In the genomic region with DNA sequence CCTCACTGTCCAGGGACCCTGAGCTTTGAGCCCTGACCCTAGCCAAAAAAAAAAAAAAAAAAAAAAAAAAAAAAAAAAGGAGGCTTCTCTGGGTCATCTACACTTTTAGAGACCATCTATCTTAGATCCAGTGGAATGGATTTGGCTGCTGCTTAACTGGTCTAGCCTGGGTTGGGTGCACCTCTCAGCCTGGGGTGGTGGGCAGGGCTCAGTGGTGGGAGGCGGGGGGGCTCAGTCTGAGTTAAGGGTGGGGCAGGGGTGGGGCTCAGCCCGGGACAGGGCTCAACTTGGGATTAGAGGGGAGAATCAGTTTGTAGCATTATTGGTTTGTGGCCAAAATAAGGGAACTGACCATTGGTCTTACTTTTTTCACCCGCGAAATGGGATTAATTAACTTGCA, we compare ENCODE assay signal across 25 cellular contexts.
DNase-seq lines count a peak whose midpoint lies in the region; ATAC-seq, FAIRE-seq and TF ChIP-seq lines count a peak whose summit lies in the region.
"Had no signal": no experiment of that assay in that cellular context is flagged by ENCODE, and none has a peak within 500 bp of the region (broad histone marks: within the 10 kb centered on the region; RNA-seq: fewer than 3 reads in every experiment).

No MANE protein-coding gene starts in this region.

- H3K4me3 ChIP-seq in OCI-LY3 (ENCODE audit: low read length) (no peak overlapping the region), H1 (ENCODE audit: extremely low read depth in 1 of 4, insufficient read depth in 2 of 4, low read depth in 3 of 4, low read length in 4 of 4) (no peak overlapping the region; a peak in 1 of 8 replicates)
- H3K4me3 ChIP-seq: BLaER1 treated with 17β-estradiol and CSF1 and Interleukin-3, amounts not matched to agents 10 nM and 100 nM; GM23338; HAP-1; SJCRH30 had no signal

- no peak overlapping the region for H4K91ac ChIP-seq in H1 (replicated peaks; ENCODE audit: insufficient read length, low read length)

- TF ChIP-seq EP300 in H1 (IDR thresholded peaks at IDR 0.05; ENCODE audit: borderline replicate concordance in 1 of 2, low read depth in 2 of 2, low read length in 2 of 2) = no peak

- ATAC-seq in Right ventricle myocardium inferior (no peak), left ventricle myocardium superior (no peak), sciatic nerve (no peak), HG03439 (IDR thresholded peaks at IDR 0.05; ENCODE audit: unreplicated experiment) (no peak)
- ATAC-seq: GM23338, Panc1, SK-N-SH treated with all-trans-retinoic acid at 6 μM for 48 hours had no signal

- H3K4me2 ChIP-seq in OCI-LY3 (ENCODE audit: low read length) (peak overlapping the region; percentile 33), H1 (ENCODE audit: insufficient read depth in 1 of 2, low read depth in 2 of 2, low read length in 2 of 2) (no peak overlapping the region)
- H3K4me2 ChIP-seq: BLaER1 treated with 17β-estradiol and CSF1 and Interleukin-3, amounts not matched to agents 10 nM and 100 nM; GM23338; KMS-11 had no signal

- DNase-seq in Right ventricle myocardium inferior (ENCODE audit: missing footprints) (peak; percentile 52), left ventricle myocardium superior (no peak), H1 (ENCODE audit: low read depth in 1 of 2, low spot score in 2 of 2) (no peak), sciatic nerve (ENCODE audit: low spot score) (peak; percentile 15), NCI-H1930 (lab: John Stamatoyannopoulos, UW) (no peak), A172 (ENCODE audit: low spot score) (no peak)
- DNase-seq: CD4-positive, alpha-beta memory T cell; COR-L47; DMS53; HFFc6; MM.1S; NCI-H2081; NCI-H226; NCI-H510A; NCI-H69; SJCRH30 had no signal

- H3K4ac ChIP-seq in H1 (replicated peaks; ENCODE audit: insufficient read length, low read depth, low read length) = no peak overlapping the region

- H2BK120ac ChIP-seq in H1 (replicated peaks; ENCODE audit: low read depth, low read length) = no peak overlapping the region

- H3K14ac ChIP-seq in H1 (ENCODE audit: insufficient read length) = no peak overlapping the region

- no peak overlapping the region for H3K56ac ChIP-seq in H1 (replicated peaks; ENCODE audit: insufficient read length, low read depth, low read length)

- H2BK12ac ChIP-seq in H1 (ENCODE audit: low read depth, low read length) = no peak overlapping the region

- no peaks in the 10 kb centered on the region for H3K79me2 ChIP-seq in OCI-LY3 (ENCODE audit: low read length)
- no peaks in the 10 kb centered on the region for H3K79me2 ChIP-seq in H1 (ENCODE audit: control insufficient read depth in 1 of 2, insufficient read depth in 2 of 2, low read length in 2 of 2)

- H2BK5ac ChIP-seq in H1 (ENCODE audit: low read depth, low read length) = no peak overlapping the region

- H3K79me1 ChIP-seq in H1 (ENCODE audit: low read depth, low read length) = no peaks in the 10 kb centered on the region

- H3K18ac ChIP-seq in H1 (ENCODE audit: extremely low read depth, low read length) = no peak overlapping the region

- intact Hi-C loops in Right ventricle myocardium inferior (cut with DNase I) = no loop called here
- intact Hi-C loops in left ventricle myocardium superior (cut with micrococcal nuclease) = no loop called here
- intact Hi-C loops in sciatic nerve (cut with DNase I) = no loop called here

- H3K9me3 ChIP-seq in OCI-LY3 (ENCODE audit: insufficient read depth, low read length) (no peaks in the 10 kb centered on the region), H1 (ENCODE audit: insufficient read depth in 2 of 2, low read depth in 1 of 2, low read length in 1 of 2) (no peaks in the 10 kb centered on the region)
- H3K9me3 ChIP-seq: BLaER1 treated with 17β-estradiol and CSF1 and Interleukin-3, amounts not matched to agents 10 nM and 100 nM; HAP-1; SJCRH30 had no signal

- peaks cover 2% of the 10 kb centered on the region; the same call in 1 of the 2 replicates for H3K23me2 ChIP-seq in H1 (ENCODE audit: low read depth, low read length)

- H2BK20ac ChIP-seq in H1 (ENCODE audit: low read length) = 0 out of 2 replicates have a peak overlapping the region, but pooled peaks have one; percentile 3

- H3K9ac ChIP-seq in OCI-LY3 (ENCODE audit: low read length) (no peak overlapping the region), H1 (replicated peaks in 1 of 4; ENCODE audit: extremely low read depth in 1 of 4, low read depth in 3 of 4, low read length in 3 of 4) (no peak overlapping the region)
- H3K9ac ChIP-seq: BLaER1 treated with 17β-estradiol and CSF1 and Interleukin-3, amounts not matched to agents 10 nM and 100 nM; KMS-11 had no signal

- H3K36me3 ChIP-seq in OCI-LY3 (replicated peaks; ENCODE audit: low read depth, low read length) (no peaks in the 10 kb centered on the region), H1 (ENCODE audit: control insufficient read depth in 2 of 4, insufficient read depth in 4 of 4, low read length in 3 of 4) (no peaks in the 10 kb centered on the region)
- H3K36me3 ChIP-seq: BLaER1 treated with 17β-estradiol and CSF1 and Interleukin-3, amounts not matched to agents 10 nM and 100 nM; HAP-1; SJCRH30 had no signal

- TF ChIP-seq CTCF in OCI-LY3 (IDR thresholded peaks at IDR 0.05; ENCODE audit: low read depth, low read length) = no peak
- no peak for TF ChIP-seq CTCF in H1 (IDR thresholded peaks at IDR 0.05; ENCODE audit: control extremely low read depth in 1 of 3, insufficient read depth in 1 of 3, low read depth in 1 of 3, low read length in 3 of 3)

- no peak overlapping the region for H2BK15ac ChIP-seq in H1 (ENCODE audit: low read length)

- TF ChIP-seq POLR2A in H1 (IDR thresholded peaks at IDR 0.05; ENCODE audit: control extremely low read depth in 1 of 2, low read depth in 2 of 2, low read length in 2 of 2) = no peak

- 100% methylated on average over 4 of the region's 4 CpGs; no CpG with 5 or more reads in 1 of the 2 experiments for WGBS in H1 (ENCODE audit: extremely low coverage in 1 of 2, insufficient coverage in 1 of 2, insufficient read length in 1 of 2, insufficient replicate concordance in 2 of 2, low coverage in 1 of 2, low lambda C conversion rate in 2 of 2, missing lambda C conversion rate in 1 of 2), 2 experiments

- H4K8ac ChIP-seq in H1 (ENCODE audit: extremely low read depth, insufficient read depth, low read length) = no peak overlapping the region

- no peak overlapping the region for H3K27ac ChIP-seq in OCI-LY3 (ENCODE audit: low read length)
- no peak overlapping the region for H3K27ac ChIP-seq in H1 (ENCODE audit: low read depth, low read length)
- H3K27ac ChIP-seq: BLaER1 treated with 17β-estradiol and CSF1 and Interleukin-3, amounts not matched to agents 10 nM and 100 nM; KMS-11; SJCRH30 had no signal

- no peak for TF ChIP-seq RAD21 in H1 (IDR thresholded peaks at IDR 0.05 in 1 of 2, conservative IDR thresholded peaks at IDR 0.05 in 1 of 2; ENCODE audit: low read depth in 2 of 2, low read length in 2 of 2)

- H4K5ac ChIP-seq in H1 (ENCODE audit: insufficient read length, low read depth, low read length) = no peak overlapping the region

- H3K27me3 ChIP-seq in OCI-LY3 (ENCODE audit: low read depth, low read length) (peaks cover 66% of the 10 kb centered on the region), H1 (replicated peaks in 1 of 4; ENCODE audit: control insufficient read depth in 3 of 4, extremely low read depth in 1 of 4, insufficient read depth in 3 of 4, low read length in 3 of 4) (peaks cover under 1 to 16% (median 13%) of the 10 kb centered on the region in 4 experiments; a peak in 6 of 7 replicates)

- no peak overlapping the region for H2AK5ac ChIP-seq in H1 (ENCODE audit: low read depth, low read length)

- POLR2A ChIA-PET in H1 (lab: Charles Lee; ENCODE audit: partially characterized antibody) = interaction anchor here (1.1 kb wide), 1 partner anchor 76 kb away, joined by 5 read pairs; no protein-coding TSS in a partner anchor

- H4K20me1 ChIP-seq in OCI-LY3 (ENCODE audit: insufficient read depth, low read length) = peaks cover 5% of the 10 kb centered on the region; the same call in 1 of the 2 replicates
- no peaks in the 10 kb centered on the region for H4K20me1 ChIP-seq in H1 (replicated peaks in 1 of 2; ENCODE audit: control insufficient read depth in 1 of 2, insufficient read depth in 2 of 2, low read length in 2 of 2)

- CTCF ChIA-PET in H1 (lab: Charles Lee; ENCODE audit: partially characterized antibody) = interaction anchor here (1.1 to 2.2 kb wide), 3 partner anchors 60 to 442 kb away, joined by 3 to 12 read pairs (median 6); no protein-coding TSS in a partner anchor

- no peak for FAIRE-seq in H1 (lab: Jason Lieb, UNC)
- FAIRE-seq: A204.1 had no signal

- H3K4me1 ChIP-seq in OCI-LY3 (ENCODE audit: low read length) (peaks cover 40% of the 10 kb centered on the region), H1 (replicated peaks in 1 of 4; ENCODE audit: control insufficient read depth in 3 of 4, insufficient read depth in 4 of 4, low read length in 3 of 4) (peaks cover 0 to 6% (median 2%) of the 10 kb centered on the region in 4 experiments; a peak in 3 of 7 replicates)
- H3K4me1 ChIP-seq: HAP-1, SJCRH30 had no signal

- H2AFZ ChIP-seq in OCI-LY3 (ENCODE audit: low read depth, low read length) = no peak overlapping the region
- no peak overlapping the region for H2AFZ ChIP-seq in H1 (ENCODE audit: low read length)
- H2AFZ ChIP-seq: GM23338 had no signal

- H3K23ac ChIP-seq in H1 (ENCODE audit: insufficient read length) = no peak overlapping the region

TF ChIP-seq in H1, 55 proteins besides CTCF, POLR2A, EP300 and RAD21 (continues in another document):
- TF ChIP-seq RNF2 (IDR thresholded peaks at IDR 0.05; ENCODE audit: borderline replicate concordance, low read depth, low read length, missing control alignments, poor library complexity, severe bottlenecking) (no peak), ASH2L (IDR thresholded peaks at IDR 0.05; ENCODE audit: low read length) (no peak), SIRT6 (IDR thresholded peaks at IDR 0.05; ENCODE audit: low read length) (no peak), TAF7 (optimal IDR thresholded peaks at IDR 0.05; ENCODE audit: borderline replicate concordance, low read depth, low read length) (no peak), TEAD4 (IDR thresholded peaks at IDR 0.05; ENCODE audit: low read depth, low read length) (no peak), CHD1 (IDR thresholded peaks at IDR 0.05; ENCODE audit: low read depth, low read length) (no peak), POU5F1 (IDR thresholded peaks at IDR 0.05; ENCODE audit: low read depth, low read length) (no peak), GABPA (IDR thresholded peaks at IDR 0.05; ENCODE audit: borderline replicate concordance, insufficient read depth, low read length) (no peak), SP4 (IDR thresholded peaks at IDR 0.05; ENCODE audit: low read length) (no peak)

Comparison
In these comparisons a context has a peak if more than half of its experiments do, and no peak if none do; other contexts are left out.
1. DNase-seq: peak in Right ventricle myocardium inferior (single experiment) and sciatic nerve (single experiment); none in left ventricle myocardium superior (single experiment), H1 (0 of 2), NCI-H1930 (0 of 2) and A172 (single experiment).